ENCODE assay signal across 1 cellular context in genomic region chr10:57983226-57983870, GRCh38.
A peak's percentile ranks its signal among the peaks of the same experiment; 100 is the strongest.
TF ChIP-seq lines count a peak whose summit lies in the region.

No MANE protein-coding gene starts in this region.

TF ChIP-seq in HCT116, 20 proteins besides CTCF, POLR2A, EP300 and RAD21 (continued from another document):
- no peak for TF ChIP-seq ZBTB33 (IDR thresholded peaks at IDR 0.05; ENCODE audit: extremely low read depth, insufficient replicate concordance, low read length)
- TF ChIP-seq TCF7L2 (IDR thresholded peaks at IDR 0.05; ENCODE audit: borderline replicate concordance, extremely low read depth, insufficient read depth, insufficient read length): peak; percentile 90
- no peak for TF ChIP-seq ZNF274 (IDR thresholded peaks at IDR 0.05; ENCODE audit: low read depth, low read length)
